In the genomic region with DNA sequence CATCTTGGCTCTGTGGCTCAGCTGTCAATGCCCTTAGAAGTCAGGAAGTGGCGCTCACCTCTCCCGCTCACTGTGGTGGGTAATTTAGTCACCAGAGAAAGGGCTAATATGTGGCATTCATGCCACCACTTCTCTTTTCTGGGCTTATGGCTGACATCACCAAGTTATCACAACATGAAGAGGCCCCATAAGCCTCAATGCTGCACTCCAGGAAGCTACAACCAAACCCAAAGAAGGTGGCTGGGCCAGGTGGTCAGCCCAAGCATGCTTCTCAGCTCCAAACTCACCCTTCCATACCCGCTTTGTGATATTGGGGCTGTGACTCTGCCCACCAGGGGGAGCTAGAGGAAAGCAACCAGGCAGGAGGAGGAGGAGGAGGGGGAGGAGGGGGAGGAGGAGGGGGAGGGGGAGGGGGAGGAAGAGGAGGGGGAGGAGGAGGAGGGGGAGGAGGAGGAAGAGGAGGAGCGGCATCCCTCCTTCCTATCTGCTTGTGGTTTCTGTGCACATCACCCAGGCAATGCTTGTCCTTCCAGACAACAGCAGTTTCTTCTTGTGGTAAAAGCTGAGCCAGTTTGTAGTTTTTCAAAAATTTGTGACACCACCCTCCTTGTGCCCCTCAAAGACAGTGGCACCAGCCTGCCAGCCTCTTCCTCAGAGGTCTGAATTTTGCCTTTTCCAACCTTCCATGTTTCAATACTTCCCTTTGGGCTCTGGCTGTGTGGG, we compare ENCODE assay signal across 1 cellular context.
TF ChIP-seq lines count a peak whose summit lies in the region.

No MANE protein-coding gene starts in this region.

TF ChIP-seq in GM12878, 131 proteins besides CTCF, POLR2A, EP300 and RAD21 (continued from another document):
- 0 out of 2 replicates have a peak, but pooled peaks have one; percentile 63 for TF ChIP-seq NFXL1 (IDR thresholded peaks at IDR 0.05; ENCODE audit: borderline replicate concordance)
- TF ChIP-seq BCL11A (IDR thresholded peaks at IDR 0.05; ENCODE audit: low read depth, low read length), result peak; percentile 19; the same call in 1 of the 2 replicates
- TF ChIP-seq SPI1 (IDR thresholded peaks at IDR 0.05; ENCODE audit: borderline replicate concordance, insufficient read depth, low read depth, low read length), result peak; percentile 78; the same call in 1 of the 2 replicates
- no peak for TF ChIP-seq REST (IDR thresholded peaks at IDR 0.05; ENCODE audit: low read depth, low read length)
- 0 out of 3 replicates have a peak, but pooled peaks have one; percentile 12 for TF ChIP-seq POU2F2 (IDR thresholded peaks at IDR 0.05; ENCODE audit: borderline replicate concordance, low read depth, low read length)
- no peak for TF ChIP-seq STAT1 (conservative IDR thresholded peaks at IDR 0.05)
- 0 out of 2 replicates have a peak, but pooled peaks have one; percentile 36 for TF ChIP-seq IKZF1 (conservative IDR thresholded peaks at IDR 0.05)
- TF ChIP-seq HDAC2 (IDR thresholded peaks at IDR 0.05), result no peak
- TF ChIP-seq YY1 (IDR thresholded peaks at IDR 0.05; ENCODE audit: low read depth, low read length), result peak; percentile 45; the same call in 1 of the 2 replicates
- no peak for TF ChIP-seq USF2 (IDR thresholded peaks at IDR 0.05; ENCODE audit: borderline replicate concordance, low read depth, low read length)
- no peak for TF ChIP-seq MEF2A (IDR thresholded peaks at IDR 0.05; ENCODE audit: insufficient read depth, low read depth, low read length)
- peak; percentile 54; the same call in 1 of the 2 replicates for TF ChIP-seq SMC3 (IDR thresholded peaks at IDR 0.05; ENCODE audit: borderline replicate concordance, low read length)
- no peak for TF ChIP-seq SMARCA5 (IDR thresholded peaks at IDR 0.05)
- TF ChIP-seq BHLHE40 (IDR thresholded peaks at IDR 0.05; ENCODE audit: borderline replicate concordance in 1 of 2, low read depth in 2 of 2, low read length in 1 of 2), result peak in 1 of 2 experiments; percentile 15; a peak in 1 of 4 replicates
- TF ChIP-seq PML (IDR thresholded peaks at IDR 0.05; ENCODE audit: low read length), result no peak
